Comparison of ENCODE assay signal across 26 cellular contexts in the genomic region with DNA sequence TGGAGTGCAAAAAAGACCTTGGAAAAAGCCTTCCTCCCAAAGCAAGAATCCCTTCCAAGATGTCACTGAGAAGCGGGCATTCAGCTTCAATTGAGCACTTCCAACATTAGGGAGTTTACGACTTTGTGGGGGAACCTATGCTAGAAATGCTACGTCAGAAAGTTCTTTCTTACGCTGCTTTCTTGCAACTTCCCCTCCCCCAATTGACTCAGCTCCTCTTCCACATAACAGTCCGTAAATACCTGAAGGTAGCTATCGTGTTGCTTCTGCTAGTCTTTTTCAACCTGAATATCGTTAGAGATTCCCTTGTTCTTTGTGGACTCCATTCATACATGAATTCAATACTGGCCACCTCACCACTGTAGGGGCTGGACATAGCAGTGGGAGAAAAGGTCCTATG. TPM values are rescaled to one million over a fixed set of nuclear protein-coding genes. Genes with fewer than 3 reads are reported as not detected.
DNase-seq lines count a peak whose midpoint lies in the region; ATAC-seq, FAIRE-seq and TF ChIP-seq lines count a peak whose summit lies in the region.
"Had no signal": no experiment of that assay in that cellular context is flagged by ENCODE, and none has a peak within 500 bp of the region (broad histone marks: within the 10 kb centered on the region; RNA-seq: fewer than 3 reads in every experiment).

No MANE protein-coding gene starts in this region.

- H3K4me3 ChIP-seq in H1 (ENCODE audit: extremely low read depth in 1 of 4, insufficient read depth in 2 of 4, low read depth in 3 of 4, low read length in 4 of 4) = no peak overlapping the region
- H3K4me3 ChIP-seq: A549; BLaER1 treated with 17β-estradiol and CSF1 and Interleukin-3, amounts not matched to agents 10 nM and 100 nM; GM12878; GM23248 had no signal

- intact Hi-C loops in activated CD4-positive, alpha-beta T cell treated with anti-CD3 and anti-CD28 coated beads, Interleukin-2, amount 10 ng/mL, durations not matched to agents 24 days and 14 days (cut with micrococcal nuclease) = no loop called here

- no peak overlapping the region for H2AK5ac ChIP-seq in H9 (ENCODE audit: insufficient read length, low read length)
- H2AK5ac ChIP-seq in H1 (ENCODE audit: low read depth, low read length) = no peak overlapping the region

- no peak overlapping the region for H3K4me2 ChIP-seq in H9 (ENCODE audit: insufficient read depth, insufficient read length, low read length)
- H3K4me2 ChIP-seq in H1 (ENCODE audit: insufficient read depth in 1 of 2, low read depth in 2 of 2, low read length in 2 of 2) = peak overlapping the region in 1 of 2 experiments; percentile 29; a peak in 2 of 4 replicates
- H3K4me2 ChIP-seq: A549; BLaER1 treated with 17β-estradiol and CSF1 and Interleukin-3, amounts not matched to agents 10 nM and 100 nM had no signal

- H4K8ac ChIP-seq in H9 (replicated peaks; ENCODE audit: insufficient read length, low read depth, low read length) = no peak overlapping the region
- H4K8ac ChIP-seq in H1 (ENCODE audit: extremely low read depth, insufficient read depth, low read length) = no peak overlapping the region

- peak; percentile 34 for DNase-seq in activated CD4-positive, alpha-beta T cell treated with anti-CD3 and anti-CD28 coated beads, Interleukin-2, amount 10 ng/mL, durations not matched to agents 24 days and 14 days
- DNase-seq in activated CD4-positive, alpha-beta T cell treated with anti-CD3 and anti-CD28 coated beads for 4 hours = no peak
- no peak for DNase-seq in H9
- DNase-seq in H1 (ENCODE audit: low read depth in 1 of 2, low spot score in 2 of 2) = no peak
- DNase-seq in 8988T = no peak
- no peak for DNase-seq in RKO (ENCODE audit: low spot score)
- DNase-seq: ACHN; AML-193; BE2C; CD4-positive, alpha-beta T cell; CD8-positive, alpha-beta memory T cell; DMS 273 treated with DMSO at 0.1 percent for 48 hours; DMS79; EL; GDM1; GM23248; HCEC 1CT had no signal

- H3K4ac ChIP-seq in H9 (ENCODE audit: low read depth, low read length) = no peak overlapping the region
- no peak overlapping the region for H3K4ac ChIP-seq in H1 (replicated peaks; ENCODE audit: insufficient read length, low read depth, low read length)

- H3K23me2 ChIP-seq in H9 (ENCODE audit: insufficient read length, low read depth, low read length, poor library complexity, severe bottlenecking) = no peaks in the 10 kb centered on the region
- no peaks in the 10 kb centered on the region for H3K23me2 ChIP-seq in H1 (ENCODE audit: low read depth, low read length)

- H3K36me3 ChIP-seq in H1 (ENCODE audit: control insufficient read depth in 2 of 4, insufficient read depth in 4 of 4, low read length in 3 of 4) = peaks cover 0 to 12% (median 5%) of the 10 kb centered on the region in 4 experiments; a peak in 5 of 8 replicates
- H3K36me3 ChIP-seq: BLaER1 treated with 17β-estradiol and CSF1 and Interleukin-3, amounts not matched to agents 10 nM and 100 nM had no signal

- H3K9ac ChIP-seq in H9 (ENCODE audit: extremely low read depth, insufficient read length, low read length) (no peak overlapping the region), H1 (replicated peaks in 1 of 4; ENCODE audit: extremely low read depth in 1 of 4, low read depth in 3 of 4, low read length in 3 of 4) (no peak overlapping the region; a peak in 1 of 7 replicates)
- H3K9ac ChIP-seq: BLaER1 treated with 17β-estradiol and CSF1 and Interleukin-3, amounts not matched to agents 10 nM and 100 nM; GM23248 had no signal

- no peak for TF ChIP-seq RAD21 in H1 (IDR thresholded peaks at IDR 0.05 in 1 of 2, conservative IDR thresholded peaks at IDR 0.05 in 1 of 2; ENCODE audit: low read depth in 2 of 2, low read length in 2 of 2)

- no peak overlapping the region for H3K27ac Mint-ChIP-seq in activated CD4-positive, alpha-beta T cell treated with anti-CD3 and anti-CD28 coated beads, Interleukin-2, amount 10 ng/mL, durations not matched to agents 24 days and 14 days
- H3K27ac Mint-ChIP-seq in H9 (peak overlapping the region in 2 of 3 experiments; percentile 6 to 19; a peak in 1 of 7 replicates), nephron (peak overlapping the region; percentile 7 to 74 (median 41))
- H3K27ac Mint-ChIP-seq: CD14-positive monocyte; CD4-positive, alpha-beta T cell; CD8-positive, alpha-beta memory T cell had no signal

- no CpG with 5 or more reads among the region's 7 CpGs for WGBS in H9 (ENCODE audit: extremely low coverage, insufficient read length, low lambda C conversion rate)
- 77% methylated on average over 7 of the region's 7 CpGs; no CpG with 5 or more reads in 1 of the 2 experiments for WGBS in H1 (ENCODE audit: extremely low coverage in 1 of 2, insufficient coverage in 1 of 2, insufficient read length in 1 of 2, insufficient replicate concordance in 2 of 2, low coverage in 1 of 2, low lambda C conversion rate in 2 of 2, missing lambda C conversion rate in 1 of 2), 2 experiments

- H4K20me1 ChIP-seq in H9 (ENCODE audit: control insufficient read depth, insufficient read depth, insufficient read length) = no peaks in the 10 kb centered on the region
- no peaks in the 10 kb centered on the region for H4K20me1 ChIP-seq in H1 (replicated peaks in 1 of 2; ENCODE audit: control insufficient read depth in 1 of 2, insufficient read depth in 2 of 2, low read length in 2 of 2)
- H4K20me1 ChIP-seq: BLaER1 treated with 17β-estradiol and CSF1 and Interleukin-3, amounts not matched to agents 10 nM and 100 nM had no signal

- peaks cover 12% of the 10 kb centered on the region for H3K4me1 Mint-ChIP-seq in activated CD4-positive, alpha-beta T cell treated with anti-CD3 and anti-CD28 coated beads, Interleukin-2, amount 10 ng/mL, durations not matched to agents 24 days and 14 days
- peaks cover 8% of the 10 kb centered on the region in 2 experiments for H3K4me1 Mint-ChIP-seq in H9
- peaks cover 57% of the 10 kb centered on the region for H3K4me1 Mint-ChIP-seq in nephron
- H3K4me1 Mint-ChIP-seq: CD14-positive monocyte; CD8-positive, alpha-beta memory T cell had no signal

- no peak overlapping the region for H2BK15ac ChIP-seq in H9 (ENCODE audit: low read depth, low read length)
- H2BK15ac ChIP-seq in H1 (ENCODE audit: low read length) = no peak overlapping the region

- peaks cover 4% of the 10 kb centered on the region for H3K27me3 Mint-ChIP-seq in activated CD4-positive, alpha-beta T cell treated with anti-CD3 and anti-CD28 coated beads, Interleukin-2, amount 10 ng/mL, durations not matched to agents 24 days and 14 days
- H3K27me3 Mint-ChIP-seq in H9 (ENCODE audit: low read depth) (no peaks in the 10 kb centered on the region), nephron (ENCODE audit: low read depth) (no peaks in the 10 kb centered on the region)
- H3K27me3 Mint-ChIP-seq: CD4-positive, alpha-beta T cell; CD8-positive, alpha-beta memory T cell had no signal

- peak; percentile 75 for FAIRE-seq in H1 (lab: Jason Lieb, UNC)
- FAIRE-seq: A549, D721Med, GM12878, H54 had no signal

- H4K91ac ChIP-seq in H9 (ENCODE audit: insufficient read length, low read depth, low read length) (no peak overlapping the region), H1 (replicated peaks; ENCODE audit: insufficient read length, low read length) (no peak overlapping the region)

- H3K18ac ChIP-seq in H9 (ENCODE audit: insufficient read length, low read depth, low read length) (no peak overlapping the region), H1 (ENCODE audit: extremely low read depth, low read length) (no peak overlapping the region)

- H2BK120ac ChIP-seq in H9 (ENCODE audit: low read depth, low read length, poor library complexity, severe bottlenecking) = no peak overlapping the region
- H2BK120ac ChIP-seq in H1 (replicated peaks; ENCODE audit: low read depth, low read length) = no peak overlapping the region

- H3K36me3 Mint-ChIP-seq in activated CD4-positive, alpha-beta T cell treated with anti-CD3 and anti-CD28 coated beads, Interleukin-2, amount 10 ng/mL, durations not matched to agents 24 days and 14 days (ENCODE audit: low read depth) = no peaks in the 10 kb centered on the region
- H3K36me3 Mint-ChIP-seq in H9 (ENCODE audit: insufficient read depth in 1 of 3, low read depth in 3 of 3) (peaks cover 7 to 19% (median 14%) of the 10 kb centered on the region in 3 experiments; a peak in 6 of 7 replicates), nephron (ENCODE audit: low read depth) (peaks cover 82% of the 10 kb centered on the region)
- H3K36me3 Mint-ChIP-seq: CD14-positive monocyte had no signal

- TF ChIP-seq CTCF in H9 (conservative IDR thresholded peaks at IDR 0.05) = no peak
- no peak for TF ChIP-seq CTCF in H1 (IDR thresholded peaks at IDR 0.05; ENCODE audit: control extremely low read depth in 1 of 3, insufficient read depth in 1 of 3, low read depth in 1 of 3, low read length in 3 of 3)
- no peak for TF ChIP-seq CTCF in nephron (IDR thresholded peaks at IDR 0.05; ENCODE audit: unreplicated experiment in 3 of 3)

- H4K5ac ChIP-seq in H9 (ENCODE audit: insufficient read length, low read depth, low read length) (no peak overlapping the region), H1 (ENCODE audit: insufficient read length, low read depth, low read length) (no peak overlapping the region)

- H3K23ac ChIP-seq in H9 (ENCODE audit: insufficient read length, low read depth, low read length) (no peak overlapping the region), H1 (ENCODE audit: insufficient read length) (no peak overlapping the region)

- CTCF ChIA-PET in H1 (lab: Charles Lee; ENCODE audit: partially characterized antibody) = interaction anchor here (1.2 kb wide), 1 partner anchor 119 kb away, joined by 3 read pairs; no protein-coding TSS in a partner anchor

- H3K9me3 Mint-ChIP-seq in activated CD4-positive, alpha-beta T cell treated with anti-CD3 and anti-CD28 coated beads, Interleukin-2, amount 10 ng/mL, durations not matched to agents 24 days and 14 days = no peaks in the 10 kb centered on the region
- no peaks in the 10 kb centered on the region for H3K9me3 Mint-ChIP-seq in H9
- no peaks in the 10 kb centered on the region for H3K9me3 Mint-ChIP-seq in nephron
- H3K9me3 Mint-ChIP-seq: CD14-positive monocyte; CD4-positive, alpha-beta T cell; CD8-positive, alpha-beta memory T cell had no signal

- H2BK12ac ChIP-seq in H9 (ENCODE audit: insufficient read length, low read depth, low read length) (no peak overlapping the region), H1 (ENCODE audit: low read depth, low read length) (no peak overlapping the region)

- H3K79me2 ChIP-seq in H9 (ENCODE audit: insufficient read depth, low read length) (no peaks in the 10 kb centered on the region), H1 (ENCODE audit: control insufficient read depth in 1 of 2, insufficient read depth in 2 of 2, low read length in 2 of 2) (no peaks in the 10 kb centered on the region)

- H3K27ac ChIP-seq in H9 (ENCODE audit: insufficient read length, low read depth, low read length) (no peak overlapping the region), H1 (ENCODE audit: low read depth, low read length) (no peak overlapping the region)
- H3K27ac ChIP-seq: 22Rv1; A549; BLaER1 treated with 17β-estradiol and CSF1 and Interleukin-3, amounts not matched to agents 10 nM and 100 nM; GM23248 had no signal

- no peak for TF ChIP-seq EP300 in H1 (IDR thresholded peaks at IDR 0.05; ENCODE audit: borderline replicate concordance in 1 of 2, low read depth in 2 of 2, low read length in 2 of 2)

- no peaks in the 10 kb centered on the region for H3K79me1 ChIP-seq in H9 (ENCODE audit: insufficient read depth, low read depth, low read length, poor library complexity, severe bottlenecking)
- H3K79me1 ChIP-seq in H1 (ENCODE audit: low read depth, low read length) = no peaks in the 10 kb centered on the region

- H2AFZ ChIP-seq in H9 (ENCODE audit: low read length) = no peak overlapping the region
- no peak overlapping the region for H2AFZ ChIP-seq in H1 (ENCODE audit: low read length)
- H2AFZ ChIP-seq: GM23248 had no signal

- H3K56ac ChIP-seq in H9 (ENCODE audit: insufficient read length, low read depth, low read length) (no peak overlapping the region), H1 (replicated peaks; ENCODE audit: insufficient read length, low read depth, low read length) (no peak overlapping the region)

- no peak for ATAC-seq in GM18505 (IDR thresholded peaks at IDR 0.05; ENCODE audit: unreplicated experiment)
- ATAC-seq: A549, GM12878 had no signal

- H3K27me3 ChIP-seq in H9 (ENCODE audit: insufficient read depth, low read length) (no peaks in the 10 kb centered on the region), H1 (replicated peaks in 1 of 4; ENCODE audit: control insufficient read depth in 3 of 4, extremely low read depth in 1 of 4, insufficient read depth in 3 of 4, low read length in 3 of 4) (no peaks in the 10 kb centered on the region)
- H3K27me3 ChIP-seq: BE2C; BLaER1 treated with 17β-estradiol and CSF1 and Interleukin-3, amounts not matched to agents 10 nM and 100 nM had no signal

- H2BK20ac ChIP-seq in H9 (ENCODE audit: low read depth, low read length, poor library complexity, severe bottlenecking) (no peak overlapping the region), H1 (ENCODE audit: low read length) (no peak overlapping the region)

- H3K9me3 ChIP-seq in H9 (ENCODE audit: control insufficient read depth, low read depth, low read length) = no peaks in the 10 kb centered on the region
- no peaks in the 10 kb centered on the region for H3K9me3 ChIP-seq in H1 (ENCODE audit: insufficient read depth in 2 of 2, low read depth in 1 of 2, low read length in 1 of 2)
- H3K9me3 ChIP-seq: A549; BE2C; BLaER1 treated with 17β-estradiol and CSF1 and Interleukin-3, amounts not matched to agents 10 nM and 100 nM had no signal

- no peak overlapping the region for H3T11ph ChIP-seq in H9 (ENCODE audit: low read length)

- no peak overlapping the region for H3K4me3 Mint-ChIP-seq in activated CD4-positive, alpha-beta T cell treated with anti-CD3 and anti-CD28 coated beads, Interleukin-2, amount 10 ng/mL, durations not matched to agents 24 days and 14 days
- no peak overlapping the region for H3K4me3 Mint-ChIP-seq in H9
- H3K4me3 Mint-ChIP-seq in nephron = no peak overlapping the region
- H3K4me3 Mint-ChIP-seq: CD4-positive, alpha-beta T cell; CD8-positive, alpha-beta memory T cell had no signal

- H3K14ac ChIP-seq in H9 (ENCODE audit: insufficient read depth, low read length) (no peak overlapping the region), H1 (ENCODE audit: insufficient read length) (no peak overlapping the region)

- POLR2A ChIA-PET in H1 (lab: Charles Lee; ENCODE audit: partially characterized antibody) = no interaction called here

- TF ChIP-seq POLR2A in H1 (IDR thresholded peaks at IDR 0.05; ENCODE audit: control extremely low read depth in 1 of 2, low read depth in 2 of 2, low read length in 2 of 2) = no peak
- TF ChIP-seq POLR2A in GM18505 (IDR thresholded peaks at IDR 0.05; ENCODE audit: borderline replicate concordance, extremely low read depth, insufficient read depth, insufficient read length) = no peak

- H3K4me1 ChIP-seq in H9 (ENCODE audit: insufficient read depth, low read length) (peaks cover 4% of the 10 kb centered on the region; the same call in 1 of the 2 replicates), H1 (replicated peaks in 1 of 4; ENCODE audit: control insufficient read depth in 3 of 4, insufficient read depth in 4 of 4, low read length in 3 of 4) (peaks cover 0 to 6% (median 1%) of the 10 kb centered on the region in 4 experiments; a peak in 3 of 7 replicates)
- H3K4me1 ChIP-seq: A549; BLaER1 treated with 17β-estradiol and CSF1 and Interleukin-3, amounts not matched to agents 10 nM and 100 nM had no signal

- H2BK5ac ChIP-seq in H9 (ENCODE audit: insufficient read length, low read length) = no peak overlapping the region
- no peak overlapping the region for H2BK5ac ChIP-seq in H1 (ENCODE audit: low read depth, low read length)

RNA-seq across cellular contexts. Expression of gene VSIG10L2, which starts 47.0 kb away (rescaled TPM):
- not detected in 2 replicates for total RNA-seq in activated CD4-positive, alpha-beta T cell treated with anti-CD3 and anti-CD28 coated beads, Interleukin-2, amount 10 ng/mL, durations not matched to agents 24 days and 14 days
- not detected in 2 replicates for total RNA-seq in H9 (2021)
- total RNA-seq in H1 (2021; fragmentation: NEBNext Ultra II Directional; extraction: Animal tissue kit (Norgen Biotek cat#: 25700)) = not detected in 2 replicates
- not detected in 2 replicates for polyA plus RNA-seq in H1 (2011; rRNA removed)
- polyA plus RNA-seq in H1 (2011; cell fraction: cytosol; rRNA removed) = not detected
- polyA plus RNA-seq in H1 (2011; cell fraction: nucleus; rRNA removed) = not detected
- polyA plus RNA-seq in H1 (2012, experiment 1 of 2) = not detected in 4 replicates
- polyA plus RNA-seq in H1 (2012, experiment 2 of 2) = not detected
- polyA plus RNA-seq in H1 (2013, experiment 1 of 2) = not detected
- not detected for polyA plus RNA-seq in H1 (2013, experiment 2 of 2)
- not detected in 2 replicates for polyA minus RNA-seq in H1 (2011; rRNA and poly(A)+ RNA removed)
- polyA minus RNA-seq in H1 (2011; cell fraction: cytosol; rRNA and poly(A)+ RNA removed) = not detected
- not detected for polyA minus RNA-seq in H1 (2011; cell fraction: nucleus; rRNA and poly(A)+ RNA removed)
- total RNA-seq: CD4-positive, alpha-beta T cell; CD8-positive, alpha-beta memory T cell; GM12878; GM23248 had no signal
- polyA plus RNA-seq: A549; CD14-positive monocyte; CD8-positive, alpha-beta memory T cell; GM23248 had no signal
